Comparison of ENCODE assay signal across 9 cellular contexts in the genomic region with DNA sequence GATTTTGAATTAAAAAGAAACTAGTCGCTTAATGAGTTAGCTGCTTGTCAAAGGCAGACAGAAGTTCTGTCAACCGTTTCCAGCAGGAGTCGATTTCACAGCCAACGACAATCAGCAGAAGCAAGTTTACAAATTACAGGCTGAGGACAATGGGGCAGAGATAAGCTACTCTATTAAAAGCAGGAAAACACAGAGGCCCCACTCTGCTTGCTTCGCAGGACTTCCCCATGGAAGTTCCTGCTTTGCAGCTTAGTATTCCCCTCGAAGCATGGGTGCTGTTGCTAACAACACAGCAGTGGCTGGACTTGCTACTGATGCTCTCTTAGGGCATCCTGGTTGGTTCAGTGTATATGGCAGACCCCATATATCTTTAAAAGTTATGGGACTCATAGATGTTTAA. TPM values are rescaled to one million over a fixed set of nuclear protein-coding genes. Genes with fewer than 3 reads are reported as not detected.
DNase-seq lines count a peak whose midpoint lies in the region; ATAC-seq and TF ChIP-seq lines count a peak whose summit lies in the region.
"Had no signal": no experiment of that assay in that cellular context is flagged by ENCODE, and none has a peak within 500 bp of the region (broad histone marks: within the 10 kb centered on the region; RNA-seq: fewer than 3 reads in every experiment).

No MANE protein-coding gene starts in this region.

- peaks cover 28% of the 10 kb centered on the region for H3K4me1 Mint-ChIP-seq in activated naive CD8-positive, alpha-beta T cell (ENCODE audit: low read depth)
- peaks cover 4 to 28% (median 10%) of the 10 kb centered on the region in 3 donors for H3K4me1 Mint-ChIP-seq in naive B cell
- peaks cover 26% of the 10 kb centered on the region for H3K4me1 Mint-ChIP-seq in Caco-2 (ENCODE audit: low read depth, unreplicated experiment)

- ATAC-seq in GM18502 (IDR thresholded peaks at IDR 0.05; ENCODE audit: poor library complexity, unreplicated experiment) (peak; percentile 53), HG02588 (IDR thresholded peaks at IDR 0.05; ENCODE audit: unreplicated experiment) (peak; percentile 39), naive B cell (ENCODE audit: low read depth in 2 of 2) (peak; percentile 51 to 63)

- H3K4me1 ChIP-seq in Caco-2 = peaks cover 34% of the 10 kb centered on the region
- H3K4me1 ChIP-seq: neural progenitor cell had no signal

- intact Hi-C loops in Caco-2 (cut with micrococcal nuclease; ENCODE audit: unreplicated experiment) = no loop called here

- CTCF ChIA-PET in Caco-2 (lab: Charles Lee) = interaction anchor here (0.6 kb wide), 1 partner anchor 8 kb away, joined by 3 read pairs; no protein-coding TSS in a partner anchor

- POLR2A ChIA-PET in Caco-2 (lab: Charles Lee) = no interaction called here

- H3K9me3 Mint-ChIP-seq in activated naive CD8-positive, alpha-beta T cell (ENCODE audit: low read depth) = no peaks in the 10 kb centered on the region
- H3K9me3 Mint-ChIP-seq in naive B cell (no peaks in the 10 kb centered on the region), Caco-2 (ENCODE audit: unreplicated experiment) (no peaks in the 10 kb centered on the region)

- no peak for TF ChIP-seq CTCF in Caco-2 (IDR thresholded peaks at IDR 0.05; ENCODE audit: insufficient read depth in 1 of 2, low read depth in 1 of 2, low read length in 1 of 2, severe bottlenecking in 1 of 2, unreplicated experiment in 1 of 2)

- no peak overlapping the region for H3K4me3 Mint-ChIP-seq in activated naive CD8-positive, alpha-beta T cell
- H3K4me3 Mint-ChIP-seq in naive B cell = no peak overlapping the region
- no peak overlapping the region for H3K4me3 Mint-ChIP-seq in Caco-2 (ENCODE audit: unreplicated experiment)
- H3K4me3 Mint-ChIP-seq: neural progenitor cell had no signal

- no peaks in the 10 kb centered on the region for H3K27me3 ChIP-seq in Caco-2 (replicated peaks; ENCODE audit: control insufficient read depth, insufficient read depth, low read length)
- H3K27me3 ChIP-seq: neural progenitor cell had no signal

- no peak for DNase-seq in naive B cell
- DNase-seq in HPDE6-E6E7 (ENCODE audit: extremely low spot score) = no peak
- no peak for DNase-seq in stimulated activated CD4-positive, alpha-beta T cell treated with anti-CD3 and anti-CD28 coated beads, Interleukin-4, amount 100 ng/mL, for 1 hour
- no peak for DNase-seq in Caco-2
- no peak for DNase-seq in activated CD8-positive, alpha-beta memory T cell treated with anti-CD3 and anti-CD28 coated beads, Interleukin-2, amount 50 U/mL, for 48 hours

- H3K27ac Mint-ChIP-seq in activated naive CD8-positive, alpha-beta T cell = peak overlapping the region; percentile 76
- no peak overlapping the region for H3K27ac Mint-ChIP-seq in naive B cell
- no peak overlapping the region for H3K27ac Mint-ChIP-seq in Caco-2 (ENCODE audit: unreplicated experiment)
- H3K27ac Mint-ChIP-seq: neural progenitor cell had no signal

- BruUV-seq in Caco-2 (replicated peaks; lab: Mats Ljungman, UMichigan) = no TSS peak

- no peaks in the 10 kb centered on the region for H3K27me3 Mint-ChIP-seq in activated naive CD8-positive, alpha-beta T cell
- H3K27me3 Mint-ChIP-seq in naive B cell (peaks cover 0 to 5% (median 0%) of the 10 kb centered on the region in 3 donors), Caco-2 (ENCODE audit: insufficient read depth, unreplicated experiment) (no peaks in the 10 kb centered on the region)

- no peak overlapping the region for H3K4me3 ChIP-seq in Caco-2 (ENCODE audit: low read depth, low read length)
- H3K4me3 ChIP-seq: neural progenitor cell had no signal

- H3K36me3 Mint-ChIP-seq in activated naive CD8-positive, alpha-beta T cell = no peaks in the 10 kb centered on the region
- H3K36me3 Mint-ChIP-seq in naive B cell (no peaks in the 10 kb centered on the region), Caco-2 (ENCODE audit: insufficient read depth, unreplicated experiment) (no peaks in the 10 kb centered on the region)
- H3K36me3 Mint-ChIP-seq: neural progenitor cell had no signal

- no peaks in the 10 kb centered on the region for H3K36me3 ChIP-seq in Caco-2 (ENCODE audit: control insufficient read depth, insufficient read depth, low read length)
- H3K36me3 ChIP-seq: neural progenitor cell had no signal

- no peaks in the 10 kb centered on the region for H3K9me3 ChIP-seq in Caco-2

RNA-seq across cellular contexts. Expression of gene KLF6, which starts 50.8 kb away (rescaled TPM):
- 1,000 to 10,000 TPM in 1 of 6 donors, 100 to 1,000 TPM in 5; 316 to 1,111 (median 647) TPM for polyA plus RNA-seq in naive B cell (ENCODE audit: low read depth in 6 of 6)
- 78.5 and 84.5 TPM in 2 replicates for total RNA-seq in Caco-2 (2022)
